ENCODE assay signal across 1 cellular context in genomic region chr3:9862391-9863235, GRCh38.
TF ChIP-seq lines count a peak whose summit lies in the region.

No MANE protein-coding gene starts in this region.

TF ChIP-seq in HepG2, 621 proteins besides CTCF, POLR2A, EP300 and RAD21 (continued from another document and continues in another):
- TF ChIP-seq NFAT5 (CRISPR knock-in tag; IDR thresholded peaks at IDR 0.05) (no peak), ZNF260 (CRISPR knock-in tag; IDR thresholded peaks at IDR 0.05; ENCODE audit: borderline replicate concordance, low read depth) (no peak), PRPF4 (IDR thresholded peaks at IDR 0.05; ENCODE audit: low read depth, low read length, poor library complexity, severe bottlenecking) (no peak), SIX4 (CRISPR knock-in tag; IDR thresholded peaks at IDR 0.05) (peak; percentile 23; the same call in 1 of the 2 replicates), ATRX (CRISPR knock-in tag; IDR thresholded peaks at IDR 0.05; ENCODE audit: borderline replicate concordance) (no peak), HINFP (CRISPR knock-in tag; IDR thresholded peaks at IDR 0.05; ENCODE audit: low read depth) (0 out of 2 replicates have a peak, but pooled peaks have one; percentile 43), TRAFD1 (CRISPR knock-in tag; IDR thresholded peaks at IDR 0.05; ENCODE audit: borderline replicate concordance) (no peak), ZFP91 (CRISPR knock-in tag; IDR thresholded peaks at IDR 0.05; ENCODE audit: borderline replicate concordance) (peak; percentile 65; the same call in 1 of the 2 replicates), HMG20A (CRISPR knock-in tag; IDR thresholded peaks at IDR 0.05; ENCODE audit: borderline replicate concordance) (peak; percentile 35; the same call in 1 of the 2 replicates), SMARCE1 (IDR thresholded peaks at IDR 0.05; ENCODE audit: borderline replicate concordance) (no peak), ZNF558 (CRISPR knock-in tag; IDR thresholded peaks at IDR 0.05; ENCODE audit: borderline replicate concordance) (no peak), YEATS4 (CRISPR knock-in tag; IDR thresholded peaks at IDR 0.05; ENCODE audit: borderline replicate concordance) (peak; percentile 69; the same call in 1 of the 2 replicates), ARID2 (CRISPR knock-in tag; IDR thresholded peaks at IDR 0.05; ENCODE audit: borderline replicate concordance) (0 out of 2 replicates have a peak, but pooled peaks have one; percentile 63), ZNF784 (CRISPR knock-in tag; IDR thresholded peaks at IDR 0.05; ENCODE audit: borderline replicate concordance) (no peak), HNRNPL (IDR thresholded peaks at IDR 0.05; ENCODE audit: low read depth, low read length) (peak; percentile 56; the same call in 1 of the 2 replicates), SAP130 (CRISPR knock-in tag; IDR thresholded peaks at IDR 0.05; ENCODE audit: low read depth) (peak; percentile 75), ZSCAN29 (CRISPR knock-in tag; conservative IDR thresholded peaks at IDR 0.05) (no peak), ZHX1 (CRISPR knock-in tag; IDR thresholded peaks at IDR 0.05; ENCODE audit: low read depth) (peak; percentile 60; the same call in 1 of the 2 replicates), ZNF569 (CRISPR knock-in tag; IDR thresholded peaks at IDR 0.05; ENCODE audit: borderline replicate concordance) (no peak), ZBTB42 (CRISPR knock-in tag; IDR thresholded peaks at IDR 0.05) (0 out of 2 replicates have a peak, but pooled peaks have one; percentile 55), GMEB2 (CRISPR knock-in tag; IDR thresholded peaks at IDR 0.05; ENCODE audit: low read depth) (no peak), ZGPAT (CRISPR knock-in tag; IDR thresholded peaks at IDR 0.05) (peak; percentile 89), HNF1B (CRISPR knock-in tag; IDR thresholded peaks at IDR 0.05) (peak; percentile 65; the same call in 1 of the 2 replicates), ZNF619 (CRISPR knock-in tag; IDR thresholded peaks at IDR 0.05) (0 out of 2 replicates have a peak, but pooled peaks have one; percentile 31), ZBTB7B (CRISPR knock-in tag; IDR thresholded peaks at IDR 0.05) (peak; percentile 94), ZFP37 (CRISPR knock-in tag; IDR thresholded peaks at IDR 0.05; ENCODE audit: borderline replicate concordance) (no peak), ATF6 (CRISPR knock-in tag; conservative IDR thresholded peaks at IDR 0.05) (0 out of 2 replicates have a peak, but pooled peaks have one; percentile 37), ZNF772 (CRISPR knock-in tag; IDR thresholded peaks at IDR 0.05) (peak; percentile 34; the same call in 1 of the 2 replicates), ZNF775 (CRISPR knock-in tag; IDR thresholded peaks at IDR 0.05; ENCODE audit: borderline replicate concordance) (no peak), CHD4 (IDR thresholded peaks at IDR 0.05; ENCODE audit: borderline replicate concordance, low read length) (no peak), SIN3B (IDR thresholded peaks at IDR 0.05; ENCODE audit: low read length) (no peak)
